ENCODE assay signal across 8 cellular contexts in genomic region chr13:114115191-114115671, GRCh38. TPM values are rescaled to one million over a fixed set of nuclear protein-coding genes. Genes with fewer than 3 reads are reported as not detected.
A peak's percentile ranks its signal among the peaks of the same experiment; 100 is the strongest.
DNase-seq lines count a peak whose midpoint lies in the region; ATAC-seq, FAIRE-seq and TF ChIP-seq lines count a peak whose summit lies in the region.

No MANE protein-coding gene starts in this region.

- intact Hi-C loops in activated CD4-positive, alpha-beta memory T cell treated with anti-CD3 and anti-CD28 coated beads for 36 hours (cut with micrococcal nuclease), result loop anchor here (2.0 kb wide), 1 partner anchor 14 kb away; no protein-coding TSS in a partner anchor
- intact Hi-C loops in heart left ventricle (cut with DNase I), result no loop called here

- H3K36me3 Mint-ChIP-seq in activated CD4-positive, alpha-beta memory T cell treated with anti-CD3 and anti-CD28 coated beads for 36 hours, result peaks cover 27% of the 10 kb centered on the region

- ATAC-seq in HG02938 (IDR thresholded peaks at IDR 0.05; ENCODE audit: unreplicated experiment), result peak; percentile 49
- ATAC-seq in heart left ventricle, result peak in 3 of 4 donors; percentile 8 to 53 (median 50)
- ATAC-seq in HG03342 (IDR thresholded peaks at IDR 0.05; ENCODE audit: unreplicated experiment), result no peak

- H3K4me1 Mint-ChIP-seq in activated CD4-positive, alpha-beta memory T cell treated with anti-CD3 and anti-CD28 coated beads for 36 hours (ENCODE audit: low read depth), result peaks cover 68% of the 10 kb centered on the region

- no peak for FAIRE-seq in small intestine (lab: Jason Lieb, UNC)

- WGBS in heart left ventricle, 4 donors, result 68 to 82% (median 75%) methylated on average over 19 to 25 of the region's 25 CpGs
- 24 to 51% (median 32%) methylated on average over 25 of the region's 25 CpGs for WGBS in small intestine, 3 donors

- H3K27ac Mint-ChIP-seq in activated CD4-positive, alpha-beta memory T cell treated with anti-CD3 and anti-CD28 coated beads for 36 hours, result peak overlapping the region; percentile 87

- no peaks in the 10 kb centered on the region for H3K9me3 Mint-ChIP-seq in activated CD4-positive, alpha-beta memory T cell treated with anti-CD3 and anti-CD28 coated beads for 36 hours

- H3K36me3 ChIP-seq in heart left ventricle, result peaks cover 0 to 8% (median 0%) of the 10 kb centered on the region in 9 donors
- no peaks in the 10 kb centered on the region for H3K36me3 ChIP-seq in small intestine (ENCODE audit: control insufficient read depth in 2 of 2, insufficient read depth in 2 of 2, low read length in 2 of 2)

- CTCF ChIA-PET in activated CD4-positive, alpha-beta memory T cell treated with anti-CD3 and anti-CD28 coated beads for 36 hours (lab: Charles Lee), result interaction anchor here (1.1 kb wide), 1 partner anchor 112 kb away, joined by 3 read pairs; no protein-coding TSS in a partner anchor

- H3K4me1 ChIP-seq in heart left ventricle (peaks cover 0 to 59% (median 12%) of the 10 kb centered on the region in 12 donors), small intestine (ENCODE audit: control insufficient read depth in 2 of 2, insufficient read depth in 1 of 2, low read depth in 1 of 2, low read length in 1 of 2) (peaks cover 2 to 9% of the 10 kb centered on the region in 2 donors)

- POLR2A ChIA-PET in activated CD4-positive, alpha-beta memory T cell treated with anti-CD3 and anti-CD28 coated beads for 36 hours (lab: Charles Lee), result interaction anchor here (1.3 to 2.1 kb wide), 4 partner anchors 9 to 48 kb away, joined by 4 to 7 read pairs (median 6); no protein-coding TSS in a partner anchor

- H3K27ac ChIP-seq in heart left ventricle (peak overlapping the region in 4 of 12 donors; percentile 19 to 53 (median 33)), small intestine (ENCODE audit: low read depth in 1 of 2, low read length in 1 of 2) (peak overlapping the region; percentile 68 to 73)

- peak; percentile 82 for DNase-seq in CMK (ENCODE audit: low read depth)
- peak; percentile 62 for DNase-seq in activated CD4-positive, alpha-beta memory T cell treated with anti-CD3 and anti-CD28 coated beads for 36 hours
- DNase-seq in heart left ventricle, result peak in 3 of 5 donors; percentile 22 to 43 (median 25)
- DNase-seq in small intestine, result peak; percentile 89
- DNase-seq in cerebellar nuclear complex (lab: John Stamatoyannopoulos, UW), result no peak
- DNase-seq in HPDE6-E6E7 (ENCODE audit: extremely low spot score), result no peak

- H3K9me3 ChIP-seq in heart left ventricle (no peaks in the 10 kb centered on the region), small intestine (ENCODE audit: control insufficient read depth, low read depth) (no peaks in the 10 kb centered on the region)

- H3K4me3 Mint-ChIP-seq in activated CD4-positive, alpha-beta memory T cell treated with anti-CD3 and anti-CD28 coated beads for 36 hours, result no peak overlapping the region

- peak in 2 of 12 donors; percentile 12 to 13 for TF ChIP-seq CTCF in heart left ventricle (IDR thresholded peaks at IDR 0.05)

- H3K27me3 Mint-ChIP-seq in activated CD4-positive, alpha-beta memory T cell treated with anti-CD3 and anti-CD28 coated beads for 36 hours, result no peaks in the 10 kb centered on the region

- no peaks in the 10 kb centered on the region for H3K27me3 ChIP-seq in heart left ventricle
- no peaks in the 10 kb centered on the region for H3K27me3 ChIP-seq in small intestine (ENCODE audit: control insufficient read depth in 2 of 2, insufficient read depth in 2 of 2, low read length in 2 of 2)

- H3K4me3 ChIP-seq in heart left ventricle, result no peak overlapping the region
- H3K4me3 ChIP-seq in small intestine (ENCODE audit: low read depth in 1 of 2, low read length in 2 of 2), result peak overlapping the region in 1 of 2 donors; percentile 29

- TF ChIP-seq POLR2A in heart left ventricle (IDR thresholded peaks at IDR 0.05), result no peak

RNA-seq across cellular contexts. Expression of gene RASA3, which starts 17.2 kb away (rescaled TPM):
- total RNA-seq in activated CD4-positive, alpha-beta memory T cell treated with anti-CD3 and anti-CD28 coated beads for 36 hours, result 10 to 100 TPM; 45.9 to 49.3 TPM
- total RNA-seq in heart left ventricle, result 10 to 100 TPM in 5 of 9 donors, 1 to 10 TPM in 4; 7.2 to 24.2 (median 10.5) TPM
- 1 to 10 TPM; 4.8 to 9.0 TPM for polyA plus RNA-seq in heart left ventricle
- polyA plus RNA-seq in small intestine, result 1 to 10 TPM; 2.0 to 7.2 (median 6.5) TPM

Comparison
In these comparisons a context has a peak if more than half of its experiments do, and no peak if none do; other contexts are left out.
1. DNase-seq: peak in CMK (single experiment), activated CD4-positive, alpha-beta memory T cell treated with anti-CD3 and anti-CD28 coated beads for 36 hours (single experiment), heart left ventricle (3 of 5) and small intestine (single experiment); none in cerebellar nuclear complex (0 of 2) and HPDE6-E6E7 (single experiment).